ENCODE assay signal across 8 cellular contexts in genomic region chr10:46565591-46566332, GRCh38. TPM values are rescaled to one million over a fixed set of nuclear protein-coding genes. Genes with fewer than 3 reads are reported as not detected.
DNase-seq lines count a peak whose midpoint lies in the region; ATAC-seq, FAIRE-seq and TF ChIP-seq lines count a peak whose summit lies in the region.
"Not testable (repeated sequence)": the region's sequence is repeated elsewhere in the genome, so short reads cannot be mapped to it uniquely, and the experiment has no call there.

No MANE protein-coding gene starts in this region.

- H3K4me2 ChIP-seq in OCI-LY7 (ENCODE audit: low read length); endothelial cell of umbilical vein (ENCODE audit: insufficient read depth, low read length): not testable (repeated sequence)

- FAIRE-seq in HTR-8/SVneo (lab: Jason Lieb, UNC) (peak; percentile 81), endothelial cell of umbilical vein (lab: Jason Lieb, UNC) (peak; percentile 93)

- H3K27ac ChIP-seq in OCI-LY7 (ENCODE audit: low read depth, low read length, poor library complexity, severe bottlenecking); endothelial cell of umbilical vein (ENCODE audit: insufficient read depth, low read depth, low read length): not testable (repeated sequence)

- H3K9ac ChIP-seq in endothelial cell of umbilical vein (replicated peaks; ENCODE audit: extremely low read depth, insufficient read depth, low read length) = not testable (repeated sequence)

- H3K36me3 ChIP-seq in OCI-LY7 (ENCODE audit: insufficient read depth, low read length); endothelial cell of umbilical vein (ENCODE audit: control insufficient read depth in 2 of 2, extremely low read depth in 1 of 2, insufficient read depth in 2 of 2, low read length in 2 of 2): not testable (repeated sequence)

- peak; percentile 90 for TF ChIP-seq CTCF in Calu3 (IDR thresholded peaks at IDR 0.05; ENCODE audit: unreplicated experiment)
- TF ChIP-seq CTCF in OCI-LY7 (conservative IDR thresholded peaks at IDR 0.05; ENCODE audit: low read length) = peak; percentile 73
- peak in 1 of 2 donors; percentile 79 for TF ChIP-seq CTCF in endothelial cell of umbilical vein (IDR thresholded peaks at IDR 0.05; ENCODE audit: extremely low read depth in 1 of 2, insufficient read depth in 1 of 2, low read depth in 1 of 2, low read length in 2 of 2)

- DNase-seq in Calu3 (peak; percentile 85), OCI-LY7 (ENCODE audit: low spot score) (peak; percentile 56), endothelial cell of umbilical vein (ENCODE audit: low read depth, low spot score) (peak; percentile 80), medulla oblongata (ENCODE audit: extremely low spot score) (peak; percentile 85)
- not testable (repeated sequence) for DNase-seq in HTR-8/SVneo (ENCODE audit: insufficient read length, low spot score)
- DNase-seq in activated CD8-positive, alpha-beta memory T cell treated with anti-CD3 and anti-CD28 coated beads, Interleukin-2, amount 10 ng/mL, durations not matched to agents 7 days and 5 days = peak; percentile 68
- DNase-seq in stimulated activated CD8-positive, alpha-beta memory T cell treated with anti-CD3 and anti-CD28 coated beads, Interleukin-15, amount 100 ng/mL, for 48 hours (ENCODE audit: low read depth in 2 of 2) = peak; percentile 19 to 27

- H3K4me1 Mint-ChIP-seq in Calu3 (ENCODE audit: low read depth, unreplicated experiment); activated CD8-positive, alpha-beta memory T cell treated with anti-CD3 and anti-CD28 coated beads, Interleukin-2, amount 10 ng/mL, durations not matched to agents 7 days and 5 days: not testable (repeated sequence)

- not testable (repeated sequence) for H3K36me3 Mint-ChIP-seq in Calu3 (ENCODE audit: insufficient read depth, unreplicated experiment); activated CD8-positive, alpha-beta memory T cell treated with anti-CD3 and anti-CD28 coated beads, Interleukin-2, amount 10 ng/mL, durations not matched to agents 7 days and 5 days

- not testable (repeated sequence) for H3K4me3 ChIP-seq in OCI-LY7 (ENCODE audit: low read depth, low read length, poor library complexity, severe bottlenecking); endothelial cell of umbilical vein (replicated peaks in 1 of 3; ENCODE audit: insufficient read depth in 1 of 3, low read depth in 1 of 3, low read length in 3 of 3)

- H3K9me3 ChIP-seq in OCI-LY7 (ENCODE audit: low read length); endothelial cell of umbilical vein (replicated peaks; ENCODE audit: control insufficient read depth, insufficient read depth, low read length): not testable (repeated sequence)

- dilution Hi-C loops in endothelial cell of umbilical vein (cut with MboI; ENCODE audit: extremely low pct_ligation_motif_present, low sequenced_read_pairs) = not testable (repeated sequence)

- CTCF ChIA-PET in Calu3 (lab: Charles Lee) = interaction anchor here (0.7 kb wide), 2 partner anchors 337 to 338 kb away, joined by 7 read pairs; no protein-coding TSS in a partner anchor
- CTCF ChIA-PET in OCI-LY7 (lab: Charles Lee; ENCODE audit: unreplicated experiment); activated CD8-positive, alpha-beta memory T cell treated with anti-CD3 and anti-CD28 coated beads, Interleukin-2, amount 10 ng/mL, durations not matched to agents 7 days and 5 days (lab: Charles Lee): not testable (repeated sequence)
- CTCF ChIA-PET in endothelial cell of umbilical vein (lab: Charles Lee) = interaction anchor here (0.7 to 1.3 kb wide), 4 partner anchors 13 to 341 kb away, joined by 3 to 40 read pairs (median 4); no protein-coding TSS in a partner anchor

- H3K27me3 Mint-ChIP-seq in Calu3 (ENCODE audit: unreplicated experiment); activated CD8-positive, alpha-beta memory T cell treated with anti-CD3 and anti-CD28 coated beads, Interleukin-2, amount 10 ng/mL, durations not matched to agents 7 days and 5 days: not testable (repeated sequence)

- intact Hi-C loops in Calu3 (cut with micrococcal nuclease; ENCODE audit: unreplicated experiment); OCI-LY7 (cut with micrococcal nuclease; ENCODE audit: unreplicated experiment); endothelial cell of umbilical vein (cut with micrococcal nuclease): not testable (repeated sequence)

- H3K4me1 ChIP-seq in OCI-LY7 (ENCODE audit: insufficient read depth, low read length, poor library complexity, severe bottlenecking); endothelial cell of umbilical vein (ENCODE audit: control insufficient read depth, extremely low read depth, insufficient read depth, low read length): not testable (repeated sequence)

- not testable (repeated sequence) for H3K9me1 ChIP-seq in endothelial cell of umbilical vein (replicated peaks; ENCODE audit: control insufficient read depth, extremely low read depth, insufficient read depth, low read length)

- not testable (repeated sequence) for H3K4me3 Mint-ChIP-seq in Calu3 (ENCODE audit: low read depth, unreplicated experiment); activated CD8-positive, alpha-beta memory T cell treated with anti-CD3 and anti-CD28 coated beads, Interleukin-2, amount 10 ng/mL, durations not matched to agents 7 days and 5 days

- BruUV-seq in Calu3 (replicated peaks; lab: Mats Ljungman, UMichigan); OCI-LY7 (replicated peaks; lab: Mats Ljungman, UMichigan); endothelial cell of umbilical vein (replicated peaks; lab: Mats Ljungman, UMichigan): not testable (repeated sequence)

- H4K20me1 ChIP-seq in OCI-LY7 (ENCODE audit: insufficient read depth, low read length); endothelial cell of umbilical vein (replicated peaks; ENCODE audit: control insufficient read depth, extremely low read depth, insufficient read depth, low read length): not testable (repeated sequence)

- H3K9me3 Mint-ChIP-seq in Calu3 (ENCODE audit: low read depth, unreplicated experiment); activated CD8-positive, alpha-beta memory T cell treated with anti-CD3 and anti-CD28 coated beads, Interleukin-2, amount 10 ng/mL, durations not matched to agents 7 days and 5 days (ENCODE audit: low read depth): not testable (repeated sequence)

- not testable (repeated sequence) for TF ChIP-seq POLR2A in endothelial cell of umbilical vein (IDR thresholded peaks at IDR 0.05; ENCODE audit: low read depth, low read length)

- POLR2A ChIA-PET in OCI-LY7 (lab: Charles Lee); endothelial cell of umbilical vein (lab: Charles Lee): not testable (repeated sequence)

- ATAC-seq in GM21367 (IDR thresholded peaks at IDR 0.05; ENCODE audit: unreplicated experiment) = peak; percentile 72
- ATAC-seq in activated CD8-positive, alpha-beta memory T cell treated with anti-CD3 and anti-CD28 coated beads, Interleukin-2, amount 10 ng/mL, durations not matched to agents 7 days and 5 days = peak; percentile 84

- H3K27me3 ChIP-seq in endothelial cell of umbilical vein (ENCODE audit: control insufficient read depth in 2 of 2, insufficient read depth in 2 of 2, low read length in 2 of 2) = not testable (repeated sequence)

- H3K79me2 ChIP-seq in OCI-LY7 (ENCODE audit: insufficient read depth, low read depth, low read length); endothelial cell of umbilical vein (ENCODE audit: control insufficient read depth, insufficient read depth, low read length): not testable (repeated sequence)

- not testable (repeated sequence) for H2AFZ ChIP-seq in OCI-LY7 (ENCODE audit: low read length); endothelial cell of umbilical vein (ENCODE audit: low read depth, low read length)

- not testable (repeated sequence) for H3K9me2 ChIP-seq in OCI-LY7 (ENCODE audit: insufficient read depth, low read length)

- H3K27ac Mint-ChIP-seq in Calu3 (ENCODE audit: unreplicated experiment); activated CD8-positive, alpha-beta memory T cell treated with anti-CD3 and anti-CD28 coated beads, Interleukin-2, amount 10 ng/mL, durations not matched to agents 7 days and 5 days: not testable (repeated sequence)

RNA-seq across cellular contexts. Expression of gene GPRIN2, which starts 9.3 kb away (rescaled TPM):
- total RNA-seq in Calu3 (2022) = 9.5 and 12.8 TPM in 2 replicates
- total RNA-seq in OCI-LY7 (2014; rRNA removed; shearing (Covaris generic)) = not detected in 2 replicates
- total RNA-seq in OCI-LY7 (2022) = not detected in 2 replicates
- total RNA-seq in activated CD8-positive, alpha-beta memory T cell treated with anti-CD3 and anti-CD28 coated beads, Interleukin-2, amount 10 ng/mL, durations not matched to agents 7 days and 5 days = not detected
- total RNA-seq in endothelial cell of umbilical vein = not detected in 2 replicates
- polyA plus RNA-seq in endothelial cell of umbilical vein = not detected in 2 replicates
- not detected in 2 replicates for polyA plus RNA-seq in endothelial cell of umbilical vein (2011; cell fraction: cytosol; rRNA removed)
- polyA plus RNA-seq in endothelial cell of umbilical vein (2011; cell fraction: nucleus; rRNA removed) = not detected in 2 replicates
- polyA plus RNA-seq in endothelial cell of umbilical vein (2012) = not detected in 2 replicates
- polyA minus RNA-seq in endothelial cell of umbilical vein = not detected in 2 replicates
- not detected for polyA minus RNA-seq in endothelial cell of umbilical vein (2011; cell fraction: cytosol; rRNA and poly(A)+ RNA removed)
- polyA minus RNA-seq in endothelial cell of umbilical vein (2011; cell fraction: nucleus; rRNA and poly(A)+ RNA removed) = not detected in 2 replicates

RNA-seq across cellular contexts. Expression of gene SYT15, which starts 13.2 kb away (rescaled TPM):
- 1.5 and 2.2 TPM in 2 replicates for total RNA-seq in Calu3 (2022)
- 0.25 and 0.31 TPM in 2 replicates for total RNA-seq in OCI-LY7 (2014; rRNA removed; shearing (Covaris generic))
- total RNA-seq in OCI-LY7 (2022) = 1.5 and 2.1 TPM in 2 replicates
- total RNA-seq in activated CD8-positive, alpha-beta memory T cell treated with anti-CD3 and anti-CD28 coated beads, Interleukin-2, amount 10 ng/mL, durations not matched to agents 7 days and 5 days = 1 to 10 TPM in 1 of 2 experiments, under 1 TPM in 1; 0.33 to 1.5 TPM
- 0.65 and 0.75 TPM in 2 replicates for total RNA-seq in endothelial cell of umbilical vein
- 0.50 and 0.65 TPM in 2 replicates for polyA plus RNA-seq in endothelial cell of umbilical vein
- polyA plus RNA-seq in endothelial cell of umbilical vein (2011; cell fraction: cytosol; rRNA removed) = 0.31 and 0.39 TPM in 2 replicates
- 1.5 and 1.8 TPM in 2 replicates for polyA plus RNA-seq in endothelial cell of umbilical vein (2011; cell fraction: nucleus; rRNA removed)
- polyA plus RNA-seq in endothelial cell of umbilical vein (2012) = 0.31 and 0.32 TPM in 2 replicates
- polyA minus RNA-seq in endothelial cell of umbilical vein = 1.0 and 1.1 TPM in 2 replicates
- 0.20 TPM for polyA minus RNA-seq in endothelial cell of umbilical vein (2011; cell fraction: cytosol; rRNA and poly(A)+ RNA removed)
- polyA minus RNA-seq in endothelial cell of umbilical vein (2011; cell fraction: nucleus; rRNA and poly(A)+ RNA removed) = 1.3 and 1.5 TPM in 2 replicates

Comparison
In these comparisons a context has a peak if more than half of its experiments do, and no peak if none do; other contexts are left out.
1. RNA of gene GPRIN2, which starts 9.3 kb away (total RNA-seq): 9.5 to 12.8 TPM in Calu3; not detected in OCI-LY7, not detected in activated CD8-positive, alpha-beta memory T cell treated with anti-CD3 and anti-CD28 coated beads, Interleukin-2, amount 10 ng/mL, durations not matched to agents 7 days and 5 days and not detected in endothelial cell of umbilical vein; every median in the first group is over 10 times any median in the second.